In genomic region chr5:118040496-118040895, GRCh38 we compare ENCODE assay signal across 8 cellular contexts.
"Had no signal": no experiment of that assay in that cellular context is flagged by ENCODE, and none has a peak within 500 bp of the region (broad histone marks: within the 10 kb centered on the region; RNA-seq: fewer than 3 reads in every experiment).

No MANE protein-coding gene starts in this region.

- FAIRE-seq: G401.6, GM12878, GM12891, GM12892, GM18507, GM19239 had no signal

- DNase-seq: GDM1, GF-D8 had no signal

- ATAC-seq: GM12878 had no signal

- H3K4me3 ChIP-seq: GM12878 had no signal
